In genomic region chr11:132035736-132036135, GRCh38 we compare ENCODE assay signal across 30 cellular contexts.
"Had no signal": no experiment of that assay in that cellular context is flagged by ENCODE, and none has a peak within 500 bp of the region (broad histone marks: within the 10 kb centered on the region; RNA-seq: fewer than 3 reads in every experiment).

No MANE protein-coding gene starts in this region.

- H2AFZ ChIP-seq: hepatocyte, neural progenitor cell had no signal

- H3K9me3 Mint-ChIP-seq: endodermal cell, mesothelial cell of epicardium, neural progenitor cell had no signal

- H3K27ac ChIP-seq: colonic mucosa, epithelial cell of prostate, gastroesophageal sphincter, heart left ventricle, hepatocyte, lower lobe of right lung, neural progenitor cell, prostate gland, right atrium auricular region, suprapubic skin, transverse colon, upper lobe of right lung, uterus had no signal

- H3K27me3 ChIP-seq: colonic mucosa, gastroesophageal sphincter, heart left ventricle, neural progenitor cell, right atrium auricular region, suprapubic skin, transverse colon, upper lobe of right lung, uterus had no signal

- H3K4me3 ChIP-seq: colonic mucosa, gastroesophageal sphincter, heart left ventricle, hepatocyte, lower lobe of right lung, mucosa of descending colon, neural progenitor cell, prostate gland, right atrium auricular region, smooth muscle cell, suprapubic skin, transverse colon, upper lobe of right lung, uterus had no signal

- H3K79me2 ChIP-seq: hepatocyte had no signal

- H3K4me3 Mint-ChIP-seq: dendritic cell treated with granulocyte-macrophage colony-stimulating factor and Interleukin-4, amounts not matched to agents 40 ng/mL and 50 ng/mL, for 4 days; endodermal cell; mesothelial cell of epicardium; naive B cell; natural killer cell treated with Interleukin-12 subunit alpha and Interleukin-12 subunit beta and Interleukin-15 and Interleukin-18, amount 100 ng/mL, for 72 hours; neural progenitor cell; stimulated activated naive CD8-positive, alpha-beta T cell treated with anti-CD3 and anti-CD28 coated beads, Interleukin-15, amount 100 ng/mL, for 72 hours had no signal

- H3K4me1 ChIP-seq: colonic mucosa, gastroesophageal sphincter, lower lobe of right lung, neural progenitor cell, prostate gland, suprapubic skin, transverse colon, upper lobe of right lung, uterus had no signal

- DNase-seq: colonic mucosa; effector CD8-positive, alpha-beta T cell; endodermal cell; heart left ventricle; kidney glomerular epithelial cell; left colon; left ventricle myocardium superior; lower lobe of right lung; mucosa of descending colon; naive B cell; stimulated activated CD4-positive, alpha-beta T cell treated with anti-CD3 and anti-CD28 coated beads, Interleukin-12 subunit alpha, Interleukin-12 subunit beta, amount 100 ng/mL, for 4 hours; stimulated activated CD4-positive, alpha-beta T cell treated with anti-CD3 and anti-CD28 coated beads, Interleukin-1b, Interleukin-23, amount 100 ng/mL, for 48 hours; stimulated activated CD4-positive, alpha-beta T cell treated with anti-CD3 and anti-CD28 coated beads, Interleukin-4, amount 100 ng/mL, for 1 hour; stimulated activated CD8-positive, alpha-beta memory T cell treated with anti-CD3 and anti-CD28 coated beads, Interleukin-4, amount 100 ng/mL, for 48 hours; stimulated activated naive CD4-positive, alpha-beta T cell; stimulated activated naive CD8-positive, alpha-beta T cell treated with anti-CD3 and anti-CD28 coated beads, Interleukin-15, amount 100 ng/mL, for 72 hours; transverse colon; upper lobe of right lung; uterus had no signal

- H3K4me1 Mint-ChIP-seq: naive B cell; stimulated activated naive CD8-positive, alpha-beta T cell treated with anti-CD3 and anti-CD28 coated beads, Interleukin-15, amount 100 ng/mL, for 72 hours had no signal

- H3K9me3 ChIP-seq: colonic mucosa, gastroesophageal sphincter, heart left ventricle, lower lobe of right lung, mucosa of descending colon, prostate gland, right atrium auricular region, suprapubic skin, transverse colon, upper lobe of right lung, uterus had no signal

- H3K27ac Mint-ChIP-seq: dendritic cell treated with granulocyte-macrophage colony-stimulating factor and Interleukin-4, amounts not matched to agents 40 ng/mL and 50 ng/mL, for 4 days; endodermal cell; mesothelial cell of epicardium; naive B cell; natural killer cell treated with Interleukin-12 subunit alpha and Interleukin-12 subunit beta and Interleukin-15 and Interleukin-18, amount 100 ng/mL, for 72 hours; neural progenitor cell; stimulated activated naive CD8-positive, alpha-beta T cell treated with anti-CD3 and anti-CD28 coated beads, Interleukin-15, amount 100 ng/mL, for 72 hours had no signal

- H3K4me2 ChIP-seq: hepatocyte, neural progenitor cell had no signal

- H3K9ac ChIP-seq: neural progenitor cell had no signal

- H3K27me3 Mint-ChIP-seq: dendritic cell treated with granulocyte-macrophage colony-stimulating factor and Interleukin-4, amounts not matched to agents 40 ng/mL and 50 ng/mL, for 4 days; naive B cell; natural killer cell treated with Interleukin-12 subunit alpha and Interleukin-12 subunit beta and Interleukin-15 and Interleukin-18, amount 100 ng/mL, for 72 hours; stimulated activated naive CD8-positive, alpha-beta T cell treated with anti-CD3 and anti-CD28 coated beads, Interleukin-15, amount 100 ng/mL, for 72 hours had no signal

- H3K36me3 Mint-ChIP-seq: mesothelial cell of epicardium; naive B cell; natural killer cell treated with Interleukin-12 subunit alpha and Interleukin-12 subunit beta and Interleukin-15 and Interleukin-18, amount 100 ng/mL, for 72 hours; neural progenitor cell had no signal

- H3K36me3 ChIP-seq: colonic mucosa, gastroesophageal sphincter, heart left ventricle, lower lobe of right lung, neural progenitor cell, prostate gland, right atrium auricular region, suprapubic skin, transverse colon, upper lobe of right lung, uterus had no signal
